In the genomic region with DNA sequence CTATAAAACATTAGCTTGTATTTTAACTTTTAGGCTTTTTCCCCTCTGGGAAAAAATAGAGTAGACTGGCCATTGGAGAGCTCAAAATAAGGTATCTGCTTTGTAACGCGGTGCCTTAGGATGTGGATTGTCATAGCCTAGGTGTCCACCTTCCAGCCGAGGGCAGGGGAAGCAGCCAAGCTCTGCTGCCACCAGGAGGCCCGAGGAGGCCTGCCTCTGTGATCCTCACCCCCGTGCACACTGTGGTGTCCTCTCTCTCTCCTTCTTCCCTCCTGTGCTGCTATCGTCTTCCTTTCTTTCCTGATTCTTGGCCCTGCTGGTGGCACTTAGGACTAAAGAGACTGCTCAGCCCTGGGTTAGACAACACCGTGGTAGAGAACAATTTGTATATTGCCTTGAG, we compare ENCODE assay signal across 12 cellular contexts. TPM values are rescaled to one million over a fixed set of nuclear protein-coding genes. Genes with fewer than 3 reads are reported as not detected.
DNase-seq lines count a peak whose midpoint lies in the region; FAIRE-seq and TF ChIP-seq lines count a peak whose summit lies in the region.
"Had no signal": no experiment of that assay in that cellular context is flagged by ENCODE, and none has a peak within 500 bp of the region (broad histone marks: within the 10 kb centered on the region; RNA-seq: fewer than 3 reads in every experiment).

No MANE protein-coding gene starts in this region.

- no peak for TF ChIP-seq EP300 in SK-N-SH (IDR thresholded peaks at IDR 0.05; ENCODE audit: borderline replicate concordance in 1 of 2, low read depth in 1 of 2, low read length in 1 of 2)
- no peak for TF ChIP-seq EP300 in tibial nerve (IDR thresholded peaks at IDR 0.05)

- H3K4me3 ChIP-seq in GM23248 (no peak overlapping the region), SK-N-SH (ENCODE audit: low read depth in 2 of 2, low read length in 1 of 2) (no peak overlapping the region), fibroblast of pulmonary artery (replicated peaks; ENCODE audit: low read depth, low read length) (no peak overlapping the region), neural progenitor cell (no peak overlapping the region), tibial nerve (no peak overlapping the region)
- H3K4me3 ChIP-seq: transverse colon had no signal

- H3K9ac ChIP-seq in GM23248 (no peak overlapping the region), SK-N-SH (no peak overlapping the region), neural progenitor cell (no peak overlapping the region)

- no peaks in the 10 kb centered on the region for H3K9me3 Mint-ChIP-seq in neural progenitor cell

- TF ChIP-seq RAD21 in SK-N-SH (IDR thresholded peaks at IDR 0.05; ENCODE audit: low read length), result 0 out of 2 replicates have a peak, but pooled peaks have one; percentile 19

- H3K27me3 ChIP-seq in GM23248 (replicated peaks; ENCODE audit: insufficient read depth) (no peaks in the 10 kb centered on the region), SK-N-SH (ENCODE audit: insufficient read depth) (no peaks in the 10 kb centered on the region), neural progenitor cell (no peaks in the 10 kb centered on the region), tibial nerve (no peaks in the 10 kb centered on the region)
- H3K27me3 ChIP-seq: transverse colon had no signal

- peaks cover 58% of the 10 kb centered on the region for H3F3A ChIP-seq in GM23248 (ENCODE audit: insufficient read depth)
- H3F3A ChIP-seq in SK-N-SH (replicated peaks; ENCODE audit: insufficient read depth), result peaks cover 37% of the 10 kb centered on the region
- peaks cover 42% of the 10 kb centered on the region for H3F3A ChIP-seq in neural progenitor cell (ENCODE audit: low read depth)

- peaks cover 7% of the 10 kb centered on the region; the same call in 1 of the 2 replicates for H3K36me3 ChIP-seq in GM23248 (ENCODE audit: low read depth)
- peaks cover 37 to 46% of the 10 kb centered on the region in 2 experiments for H3K36me3 ChIP-seq in SK-N-SH (replicated peaks in 1 of 2; ENCODE audit: control insufficient read depth in 1 of 2, insufficient read depth in 2 of 2, low read length in 1 of 2)
- H3K36me3 ChIP-seq in neural progenitor cell, result peaks cover 10% of the 10 kb centered on the region
- peaks cover 0 to 15% (median 0%) of the 10 kb centered on the region in 3 donors for H3K36me3 ChIP-seq in tibial nerve

- DNase-seq in GM23248 (peak; percentile 31), SK-N-SH (no peak), fibroblast of pulmonary artery (ENCODE audit: low read depth) (no peak), neural progenitor cell (ENCODE audit: low spot score) (peak; percentile 58), D721Med (ENCODE audit: insufficient read length, low spot score) (no peak), tibial nerve (ENCODE audit: low spot score in 2 of 2) (no peak), hepatic stellate cell (ENCODE audit: low spot score) (no peak)
- DNase-seq in activated CD4-positive, alpha-beta T cell treated with anti-CD3 and anti-CD28 coated beads, Interleukin-2, amount 50 U/mL, for 4 hours, result no peak
- DNase-seq: activated CD4-positive, alpha-beta T cell treated with anti-CD3 and anti-CD28 coated beads for 4 hours; NCI-H446 treated with DMSO at 0.1 percent for 48 hours; transverse colon had no signal

- POLR2A ChIA-PET in SK-N-SH (lab: Yijun Ruan, JAX), result no interaction called here

- TF ChIP-seq POLR2A in tibial nerve (IDR thresholded peaks at IDR 0.05), result no peak

- H3K4me1 ChIP-seq in GM23248 (ENCODE audit: insufficient read depth), result peaks cover 48% of the 10 kb centered on the region
- peaks cover 19 to 26% of the 10 kb centered on the region in 2 experiments for H3K4me1 ChIP-seq in SK-N-SH (ENCODE audit: control insufficient read depth in 1 of 2, insufficient read depth in 2 of 2, low read depth in 1 of 2, low read length in 1 of 2)
- H3K4me1 ChIP-seq in neural progenitor cell, result peaks cover 43% of the 10 kb centered on the region
- peaks cover 3 to 88% (median 65%) of the 10 kb centered on the region in 4 donors for H3K4me1 ChIP-seq in tibial nerve

- H3K4me3 Mint-ChIP-seq in neural progenitor cell, result no peak overlapping the region

- in situ Hi-C loops in GM23248 (cut with MboI), result no loop called here

- H3K27ac Mint-ChIP-seq in neural progenitor cell, result no peak overlapping the region

- H3K9me3 ChIP-seq in GM23248 (ENCODE audit: low read depth) (no peaks in the 10 kb centered on the region), SK-N-SH (no peaks in the 10 kb centered on the region), neural progenitor cell (ENCODE audit: low read depth) (no peaks in the 10 kb centered on the region), tibial nerve (no peaks in the 10 kb centered on the region)
- H3K9me3 ChIP-seq: transverse colon had no signal

- H3K27ac ChIP-seq in GM23248 (no peak overlapping the region), SK-N-SH (ENCODE audit: low read depth in 2 of 2, low read length in 1 of 2) (no peak overlapping the region), neural progenitor cell (no peak overlapping the region), tibial nerve (no peak overlapping the region)
- H3K27ac ChIP-seq: transverse colon had no signal

- H3K36me3 Mint-ChIP-seq in neural progenitor cell, result peaks cover 28% of the 10 kb centered on the region

- H3K9me2 ChIP-seq in GM23248 (ENCODE audit: insufficient read depth) (no peaks in the 10 kb centered on the region), SK-N-SH (no peaks in the 10 kb centered on the region)

- H3K27me3 Mint-ChIP-seq in neural progenitor cell (ENCODE audit: insufficient read depth, low read depth), result peaks cover 3% of the 10 kb centered on the region

- CTCF ChIA-PET in SK-N-SH (lab: Yijun Ruan, JAX), result interaction anchor here (0.5 to 1.2 kb wide), 2 partner anchors 43 to 102 kb away, joined by 4 read pairs; partner anchors contain the start of gene MARCHF2

- H2AFZ ChIP-seq in GM23248, result no peak overlapping the region
- H2AFZ ChIP-seq in SK-N-SH (ENCODE audit: low read depth), result no peak overlapping the region
- no peak overlapping the region for H2AFZ ChIP-seq in neural progenitor cell (replicated peaks)

- H4K20me1 ChIP-seq in GM23248 (ENCODE audit: insufficient read depth), result peaks cover 71% of the 10 kb centered on the region
- H4K20me1 ChIP-seq in SK-N-SH (ENCODE audit: insufficient read depth), result peaks cover 100% of the 10 kb centered on the region
- peaks cover 100% of the 10 kb centered on the region for H4K20me1 ChIP-seq in neural progenitor cell (ENCODE audit: low read depth)

- TF ChIP-seq CTCF in SK-N-SH (IDR thresholded peaks at IDR 0.05) (no peak; the same call in 1 of the 2 replicates), fibroblast of pulmonary artery (IDR thresholded peaks at IDR 0.05; ENCODE audit: low read length, missing control alignments) (peak; percentile 21), neural progenitor cell (IDR thresholded peaks at IDR 0.05) (peak; percentile 36), D721Med (IDR thresholded peaks at IDR 0.05; ENCODE audit: insufficient read depth, missing control alignments) (no peak), tibial nerve (IDR thresholded peaks at IDR 0.05) (no peak)

- peaks cover 97% of the 10 kb centered on the region for H3K79me2 ChIP-seq in GM23248 (ENCODE audit: insufficient read depth)
- H3K79me2 ChIP-seq in SK-N-SH (ENCODE audit: insufficient read depth), result peaks cover 100% of the 10 kb centered on the region
- H3K79me2 ChIP-seq in neural progenitor cell (ENCODE audit: low read depth), result peaks cover 100% of the 10 kb centered on the region

- FAIRE-seq in D721Med (lab: Jason Lieb, UNC), result no peak
- FAIRE-seq: endometrium had no signal

- peaks cover 45% of the 10 kb centered on the region for H3K4me1 Mint-ChIP-seq in neural progenitor cell

- no peak overlapping the region for H3K4me2 ChIP-seq in GM23248 (ENCODE audit: unreplicated experiment)
- H3K4me2 ChIP-seq in SK-N-SH, result no peak overlapping the region
- no peak overlapping the region for H3K4me2 ChIP-seq in neural progenitor cell

- WGBS in GM23248 (ENCODE audit: low coverage in 1 of 2, low lambda C conversion rate in 2 of 2, missing lambda C conversion rate in 2 of 2), 2 experiments, result 58 to 62% methylated on average over 7 of the region's 7 CpGs
- 74% methylated on average over 7 of the region's 7 CpGs for WGBS in SK-N-SH (ENCODE audit: low lambda C conversion rate)
- 59 to 67% methylated on average over 7 of the region's 7 CpGs for WGBS in tibial nerve, 2 donors

TF ChIP-seq in SK-N-SH, 30 proteins besides CTCF, POLR2A, EP300 and RAD21 (continues in another document):
- no peak for TF ChIP-seq MAX (IDR thresholded peaks at IDR 0.05; ENCODE audit: low read depth)

RNA-seq across cellular contexts. Expression of gene HNRNPM, which starts 11.3 kb away (rescaled TPM):
- total RNA-seq in GM23248 (2014; rRNA removed; shearing (Covaris generic)), result 69.4 and 71.0 TPM in 2 replicates
- 116 and 117 TPM in 2 replicates for polyA plus RNA-seq in GM23248 (2016; fragmentation: Nextera tagmentation; extraction: Ambion mirVana)
- 178 and 205 TPM in 2 replicates for polyA plus RNA-seq in SK-N-SH (2012; rRNA removed)
- 181 and 182 TPM in 2 replicates for polyA plus RNA-seq in SK-N-SH (2012; cell fraction: cytosol; rRNA removed)
- 161 and 269 TPM in 2 replicates for polyA plus RNA-seq in SK-N-SH (2012; cell fraction: nucleus; rRNA removed)
- 118 and 156 TPM in 2 replicates for total RNA-seq in neural progenitor cell (ENCODE audit: low replicate concordance)
- total RNA-seq in tibial nerve, result 100 to 1,000 TPM; 139 to 251 (median 164) TPM

RNA-seq across cellular contexts. Expression of gene MARCHF2, which starts 43.0 kb away (rescaled TPM):
- total RNA-seq in GM23248 (2014; rRNA removed; shearing (Covaris generic)), result 64.2 and 87.4 TPM in 2 replicates
- polyA plus RNA-seq in GM23248 (2016; fragmentation: Nextera tagmentation; extraction: Ambion mirVana) (33.1 and 33.4 TPM in 2 replicates), SK-N-SH (2012; rRNA removed) (52.9 and 57.2 TPM in 2 replicates)
- 22.9 and 46.6 TPM in 2 replicates for polyA plus RNA-seq in SK-N-SH (2012; cell fraction: cytosol; rRNA removed)
- 52.6 and 71.9 TPM in 2 replicates for polyA plus RNA-seq in SK-N-SH (2012; cell fraction: nucleus; rRNA removed)
- total RNA-seq in neural progenitor cell (ENCODE audit: low replicate concordance) (27.0 and 72.7 TPM in 2 replicates), tibial nerve (100 to 1,000 TPM; 149 to 242 (median 184) TPM)

RNA-seq across cellular contexts. Expression of gene PRAM1, which starts 46.4 kb away (rescaled TPM):
- total RNA-seq in GM23248 (2014; rRNA removed; shearing (Covaris generic)), result not detected in 2 replicates
- polyA plus RNA-seq in GM23248 (2016; fragmentation: Nextera tagmentation; extraction: Ambion mirVana), result not detected in 2 replicates
- polyA plus RNA-seq in SK-N-SH (2012; rRNA removed), result 0.15 and 0.18 TPM in 2 replicates
- polyA plus RNA-seq in SK-N-SH (2012; cell fraction: cytosol; rRNA removed), result 0.03 TPM in 1 of 2 replicates, not detected in the other
- polyA plus RNA-seq in SK-N-SH (2012; cell fraction: nucleus; rRNA removed), result 1.4 and 1.6 TPM in 2 replicates
- total RNA-seq in neural progenitor cell (ENCODE audit: low replicate concordance), result 0.22 and 0.56 TPM in 2 replicates
- total RNA-seq in tibial nerve, result 1 to 10 TPM; 1.3 to 3.6 (median 1.6) TPM

RNA-seq across cellular contexts. Expression of gene ZNF414, which starts 57.9 kb away (rescaled TPM):
- total RNA-seq in GM23248 (2014; rRNA removed; shearing (Covaris generic)), result 1.8 and 2.0 TPM in 2 replicates
- polyA plus RNA-seq in GM23248 (2016; fragmentation: Nextera tagmentation; extraction: Ambion mirVana) (13.0 and 13.8 TPM in 2 replicates), SK-N-SH (2012; rRNA removed) (12.2 and 17.0 TPM in 2 replicates)
- polyA plus RNA-seq in SK-N-SH (2012; cell fraction: cytosol; rRNA removed), result 9.5 and 16.5 TPM in 2 replicates
- polyA plus RNA-seq in SK-N-SH (2012; cell fraction: nucleus; rRNA removed), result 50.0 and 82.9 TPM in 2 replicates
- total RNA-seq in neural progenitor cell (ENCODE audit: low replicate concordance) (1.8 and 8.9 TPM in 2 replicates), tibial nerve (10 to 100 TPM; 10.3 to 62.4 (median 21.2) TPM)

Comparison
In these comparisons a context has a peak if more than half of its experiments do, and no peak if none do; other contexts are left out.
1. DNase-seq: peak in GM23248 (single experiment) and neural progenitor cell (single experiment); none in SK-N-SH (single experiment), fibroblast of pulmonary artery (single experiment), D721Med (single experiment), tibial nerve (0 of 2), hepatic stellate cell (single experiment) and activated CD4-positive, alpha-beta T cell treated with anti-CD3 and anti-CD28 coated beads, Interleukin-2, amount 50 U/mL, for 4 hours (0 of 2).
2. CTCF ChIP-seq: peak in fibroblast of pulmonary artery (single experiment) and neural progenitor cell (single experiment); none in SK-N-SH (single experiment), D721Med (single experiment) and tibial nerve (0 of 5).